Comparison of ENCODE assay signal across 8 cellular contexts in the genomic region with DNA sequence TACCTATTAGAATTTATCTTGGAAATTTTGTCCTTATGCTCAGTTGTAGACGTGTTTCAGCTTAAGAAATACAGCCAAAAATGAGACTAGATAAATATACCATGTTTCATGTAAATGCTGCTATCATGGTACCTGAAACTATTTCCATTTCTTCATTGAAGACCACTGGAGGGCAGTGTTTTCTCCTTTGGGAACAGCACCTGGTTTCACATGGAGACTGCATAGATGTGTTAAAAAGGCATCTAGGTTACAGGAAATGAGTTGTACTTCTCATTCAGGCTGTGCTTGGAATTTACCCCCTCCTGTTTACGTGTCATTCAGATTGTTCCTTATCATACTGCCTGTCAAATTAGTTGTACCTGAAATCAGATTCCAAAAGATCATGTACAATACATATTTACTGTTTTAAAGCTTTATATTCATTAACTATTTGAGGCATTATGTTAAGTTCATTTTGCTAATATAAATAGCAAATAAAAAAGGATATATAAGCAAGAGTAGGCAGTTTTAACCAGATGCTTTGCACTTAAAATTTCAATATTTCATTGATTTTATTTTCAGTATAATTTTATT. TPM values are rescaled to one million over a fixed set of nuclear protein-coding genes. Genes with fewer than 3 reads are reported as not detected.
DNase-seq lines count a peak whose midpoint lies in the region; ATAC-seq and TF ChIP-seq lines count a peak whose summit lies in the region.

No MANE protein-coding gene starts in this region.

- DNase-seq in NCI-H1417 (lab: John Stamatoyannopoulos, UW), result peak; percentile 6 to 66 (median 53)
- no peak for DNase-seq in NCI-H1417 treated with DMSO at 0.1 percent for 48 hours (lab: John Stamatoyannopoulos, UW)
- DNase-seq in IMR-90, result peak; percentile 37
- peak; percentile 8 for DNase-seq in OCI-M2 (lab: John Stamatoyannopoulos, UW; ENCODE audit: unreplicated experiment)
- peak; percentile 55 for DNase-seq in endodermal cell
- no peak for DNase-seq in progenitor cell of endocrine pancreas (ENCODE audit: low spot score, unreplicated experiment)
- no peak for DNase-seq in HK-2 (ENCODE audit: unreplicated experiment)

- H3K9me3 Mint-ChIP-seq in endodermal cell, result no peaks in the 10 kb centered on the region
- H3K9me3 Mint-ChIP-seq in progenitor cell of endocrine pancreas (ENCODE audit: low read depth), result no peaks in the 10 kb centered on the region

- H3K56ac ChIP-seq in IMR-90 (ENCODE audit: extremely low read depth, insufficient read depth, low read length), result no peak overlapping the region

- TF ChIP-seq CTCF in IMR-90 (conservative IDR thresholded peaks at IDR 0.05; ENCODE audit: low read depth, low read length), result peak; percentile 53
- peak; percentile 85 for TF ChIP-seq CTCF in endodermal cell (conservative IDR thresholded peaks at IDR 0.05)
- peak; percentile 81 for TF ChIP-seq CTCF in progenitor cell of endocrine pancreas (IDR thresholded peaks at IDR 0.05; ENCODE audit: unreplicated experiment)

- dilution Hi-C loops in IMR-90 (cut with HindIII; ENCODE audit: low sequenced_read_pairs, unreplicated experiment), result no loop called here

- H3K36me3 Mint-ChIP-seq in endodermal cell (ENCODE audit: low read depth) (no peaks in the 10 kb centered on the region), progenitor cell of endocrine pancreas (ENCODE audit: insufficient read depth) (no peaks in the 10 kb centered on the region)

- H3K9me3 ChIP-seq in IMR-90 (ENCODE audit: control insufficient read depth, insufficient read depth, low read length) (no peaks in the 10 kb centered on the region), endodermal cell (ENCODE audit: control insufficient read depth, low read length) (no peaks in the 10 kb centered on the region)

- ATAC-seq in GM21390 (IDR thresholded peaks at IDR 0.05; ENCODE audit: unreplicated experiment) (peak; percentile 53), IMR-90 (ENCODE audit: low read depth) (no peak)

- H2BK5ac ChIP-seq in IMR-90 (ENCODE audit: low read depth, low read length, poor library complexity, severe bottlenecking), result no peak overlapping the region

- H2AK5ac ChIP-seq in IMR-90 (ENCODE audit: low read depth, low read length), result no peak overlapping the region

- no peak overlapping the region for H3K4me2 ChIP-seq in IMR-90 (ENCODE audit: low read depth, low read length)

- H4K8ac ChIP-seq in IMR-90 (ENCODE audit: low read depth in 2 of 2, low read length in 2 of 2), result no peak overlapping the region

- WGBS in IMR-90 (ENCODE audit: extremely low coverage in 2 of 2, insufficient read length in 1 of 2), 2 experiments, result no CpG with 5 or more reads among the region's 2 CpGs
- WGBS in endodermal cell (ENCODE audit: insufficient coverage in 1 of 2, insufficient read length in 1 of 2), 2 experiments, result 2 to 8% methylated on average over 2 of the region's 2 CpGs

- POLR2A ChIA-PET in IMR-90 (lab: Charles Lee; ENCODE audit: unreplicated experiment), result no interaction called here

- no peaks in the 10 kb centered on the region for H3K79me1 ChIP-seq in IMR-90 (ENCODE audit: low read depth in 1 of 2, low read length in 2 of 2)

- intact Hi-C loops in IMR-90 (cut with micrococcal nuclease), result loop anchor here (2.0 kb wide), 2 partner anchors 22 to 696 kb away; no protein-coding TSS in a partner anchor

- H3K27ac ChIP-seq in IMR-90 (ENCODE audit: insufficient read depth, low read length) (no peak overlapping the region), endodermal cell (ENCODE audit: low read depth, low read length) (no peak overlapping the region)

- no peak overlapping the region for H3K27ac Mint-ChIP-seq in endodermal cell
- no peak overlapping the region for H3K27ac Mint-ChIP-seq in progenitor cell of endocrine pancreas

- H3K27me3 Mint-ChIP-seq in endodermal cell (ENCODE audit: insufficient read depth), result no peaks in the 10 kb centered on the region
- H3K27me3 Mint-ChIP-seq in progenitor cell of endocrine pancreas, result peaks cover 17% of the 10 kb centered on the region

- H3K27me3 ChIP-seq in IMR-90 (ENCODE audit: control insufficient read depth, insufficient read depth, low read length) (peaks cover 23% of the 10 kb centered on the region), endodermal cell (ENCODE audit: control insufficient read depth, insufficient read depth, low read length, poor library complexity, severe bottlenecking) (no peaks in the 10 kb centered on the region)

- BruUV-seq in IMR-90 (replicated peaks; lab: Mats Ljungman, UMichigan), result no TSS peak

- H3K4ac ChIP-seq in IMR-90 (ENCODE audit: low read depth, low read length), result no peak overlapping the region

- in situ Hi-C loops in IMR-90 (cut with MboI; ENCODE audit: low sequenced_read_pairs), result loop anchor here (25.0 kb wide), 1 partner anchor 686 kb away; no protein-coding TSS in a partner anchor

- no peak overlapping the region for H3K14ac ChIP-seq in IMR-90 (replicated peaks; ENCODE audit: low read depth, low read length)

- H4K20me1 ChIP-seq in IMR-90 (ENCODE audit: insufficient read depth, low read length), result no peaks in the 10 kb centered on the region

- TF ChIP-seq RAD21 in IMR-90 (IDR thresholded peaks at IDR 0.05; ENCODE audit: low read length), result peak; percentile 45

- H2BK120ac ChIP-seq in IMR-90 (ENCODE audit: low read depth, low read length), result no peak overlapping the region

- no peaks in the 10 kb centered on the region for H3K36me3 ChIP-seq in IMR-90 (ENCODE audit: control insufficient read depth, insufficient read depth, low read length)
- no peaks in the 10 kb centered on the region for H3K36me3 ChIP-seq in endodermal cell (ENCODE audit: control insufficient read depth, insufficient read depth, low read length)

- TF ChIP-seq POLR2A in IMR-90 (IDR thresholded peaks at IDR 0.05; ENCODE audit: low read depth, low read length), result no peak

- no peak overlapping the region for H2BK20ac ChIP-seq in IMR-90 (ENCODE audit: low read depth, low read length)

- H3K9me1 ChIP-seq in IMR-90 (ENCODE audit: insufficient read depth, low read length), result no peaks in the 10 kb centered on the region

- CTCF ChIA-PET in IMR-90 (lab: Yijun Ruan, JAX), result interaction anchor here (0.6 to 1.8 kb wide), 9 partner anchors 8 to 25 kb away, joined by 3 to 10 read pairs (median 4); no protein-coding TSS in a partner anchor

- H3K4me1 ChIP-seq in IMR-90 (ENCODE audit: control insufficient read depth, insufficient read depth, low read length) (no peaks in the 10 kb centered on the region), endodermal cell (ENCODE audit: control insufficient read depth, insufficient read depth, low read length) (peaks cover 10% of the 10 kb centered on the region)

- peaks cover 21% of the 10 kb centered on the region for H3K4me1 Mint-ChIP-seq in endodermal cell
- peaks cover 3% of the 10 kb centered on the region for H3K4me1 Mint-ChIP-seq in progenitor cell of endocrine pancreas (ENCODE audit: low read depth)

- no peak overlapping the region for H4K91ac ChIP-seq in IMR-90 (ENCODE audit: insufficient read depth, low read depth, low read length)

- H3K4me3 ChIP-seq in IMR-90 (ENCODE audit: insufficient read depth, low read depth, low read length) (no peak overlapping the region), endodermal cell (ENCODE audit: low read length) (no peak overlapping the region)

- no peak overlapping the region for H2AFZ ChIP-seq in IMR-90 (replicated peaks; ENCODE audit: low read length, poor library complexity)

- no peak overlapping the region for H2AK9ac ChIP-seq in IMR-90 (replicated peaks; ENCODE audit: low read depth, low read length, poor library complexity)

- H2BK15ac ChIP-seq in IMR-90 (ENCODE audit: low read depth, low read length), result no peak overlapping the region

- no peak overlapping the region for H3K4me3 Mint-ChIP-seq in endodermal cell
- H3K4me3 Mint-ChIP-seq in progenitor cell of endocrine pancreas (ENCODE audit: low read depth), result no peak overlapping the region

- H3K23ac ChIP-seq in IMR-90 (ENCODE audit: low read depth, low read length), result no peak overlapping the region

- no peak overlapping the region for H3K9ac ChIP-seq in IMR-90 (ENCODE audit: low read depth, low read length)
- no peak overlapping the region for H3K9ac ChIP-seq in endodermal cell (ENCODE audit: extremely low read depth, low read length, poor library complexity, severe bottlenecking)

- H4K5ac ChIP-seq in IMR-90 (ENCODE audit: low read depth, low read length), result no peak overlapping the region

- H3K18ac ChIP-seq in IMR-90 (ENCODE audit: low read depth, low read length), result no peak overlapping the region

TF ChIP-seq in IMR-90, 13 proteins besides CTCF, POLR2A, EP300 and RAD21:
- peak; percentile 36 for TF ChIP-seq SMC3 (IDR thresholded peaks at IDR 0.05; ENCODE audit: low read depth, low read length)
- TF ChIP-seq CHD1 (IDR thresholded peaks at IDR 0.05; ENCODE audit: low read depth, low read length), result no peak
TF ChIP-seq in IMR-90: peak in this region for 1.

RNA-seq across cellular contexts. Expression of gene PSMD14, which starts 57.3 kb away (rescaled TPM):
- total RNA-seq in IMR-90 (2012; rRNA removed) (110 and 191 TPM in 2 replicates), endodermal cell (10 to 100 TPM; 78.3 to 86.2 TPM), progenitor cell of endocrine pancreas (55.2 and 58.2 TPM in 2 replicates)
- 50.9 and 59.3 TPM in 2 replicates for polyA plus RNA-seq in IMR-90 (2012; rRNA removed)
- polyA plus RNA-seq in IMR-90 (2012; cell fraction: cytosol; rRNA removed), result 12.7 and 22.7 TPM in 2 replicates
- 4.5 and 24.9 TPM in 2 replicates for polyA plus RNA-seq in IMR-90 (2012; cell fraction: nucleus; rRNA removed; ENCODE audit: low replicate concordance)
- 70.7 TPM for polyA plus RNA-seq in endodermal cell (2013, experiment 1 of 2)
- 69.9 TPM for polyA plus RNA-seq in endodermal cell (2013, experiment 2 of 2)

Comparison
In these comparisons a context has a peak if more than half of its experiments do, and no peak if none do; other contexts are left out.
1. DNase-seq: peak in NCI-H1417 (3 of 3), IMR-90 (single experiment), OCI-M2 (single experiment) and endodermal cell (single experiment); none in NCI-H1417 treated with DMSO at 0.1 percent for 48 hours (single experiment), progenitor cell of endocrine pancreas (single experiment) and HK-2 (single experiment).
2. Peak in every context shown above with its lines, with median percentiles within 50 percentile points of each other: CTCF ChIP-seq.